In the genomic region with DNA sequence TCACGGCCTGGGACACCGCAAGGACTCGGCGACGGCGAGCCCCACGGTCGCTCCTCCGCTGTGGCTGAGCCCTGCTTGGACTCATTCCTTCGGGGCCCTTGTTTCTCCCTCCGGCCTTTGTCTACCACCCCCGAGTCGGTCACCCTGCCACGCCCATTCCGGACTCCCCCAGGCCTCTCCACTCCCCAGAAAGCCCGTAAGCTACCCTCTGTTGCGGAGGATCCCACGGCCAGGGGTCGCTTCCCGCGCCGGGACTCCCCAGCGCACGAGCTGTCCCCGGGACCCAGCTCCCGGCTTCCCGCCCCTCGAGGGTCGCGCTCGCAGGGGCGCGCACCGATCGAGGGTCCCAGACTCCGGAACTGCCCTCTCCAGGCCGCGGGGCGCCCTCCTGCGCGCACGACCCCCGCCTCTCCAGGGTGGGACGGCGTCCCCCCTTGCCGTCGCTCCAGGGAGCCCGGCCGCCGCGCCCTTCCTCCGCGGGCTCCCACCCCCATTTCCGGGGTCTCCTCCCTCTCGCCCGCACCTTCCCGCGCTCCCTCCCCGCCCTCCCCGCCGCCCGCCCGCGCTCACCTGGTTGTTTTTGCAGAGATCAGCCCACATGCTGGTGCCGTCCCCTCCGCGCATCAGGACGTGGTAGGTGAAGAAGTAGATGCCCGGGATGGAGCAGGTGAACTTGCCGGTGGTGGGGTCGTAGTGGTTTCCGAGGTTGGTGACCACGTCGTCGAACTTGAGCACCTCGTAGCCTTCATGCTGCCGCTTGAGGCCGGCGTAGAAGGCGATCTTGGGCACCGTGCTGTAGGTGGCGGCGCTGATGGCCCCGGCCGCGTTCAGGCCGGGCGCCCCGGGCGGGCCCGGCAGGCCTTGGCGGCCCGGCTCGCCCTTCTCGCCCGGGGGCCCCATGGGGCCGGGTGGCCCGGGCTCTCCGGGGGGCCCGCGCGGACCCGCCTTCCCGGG, we compare ENCODE assay signal across 8 cellular contexts. TPM values are rescaled to one million over a fixed set of nuclear protein-coding genes. Genes with fewer than 3 reads are reported as not detected.
DNase-seq lines count a peak whose midpoint lies in the region; ATAC-seq, FAIRE-seq and TF ChIP-seq lines count a peak whose summit lies in the region.

No MANE protein-coding gene starts in this region.

- peaks cover 14% of the 10 kb centered on the region for H3K36me3 Mint-ChIP-seq in CD4-positive, CD25-positive, alpha-beta regulatory T cell
- no peaks in the 10 kb centered on the region for H3K36me3 Mint-ChIP-seq in neural progenitor cell

- no peak overlapping the region for H3K4me3 ChIP-seq in CD4-positive, CD25-positive, alpha-beta regulatory T cell (ENCODE audit: low read depth, low read length)
- H3K4me3 ChIP-seq in brain microvascular endothelial cell (ENCODE audit: low read depth, low read length): peak overlapping the region; percentile 16
- peak overlapping the region; percentile 82 for H3K4me3 ChIP-seq in neural progenitor cell
- H3K4me3 ChIP-seq in OCI-LY7 (ENCODE audit: low read depth, low read length, poor library complexity, severe bottlenecking): no peak overlapping the region

- H3K27me3 ChIP-seq in CD4-positive, CD25-positive, alpha-beta regulatory T cell (ENCODE audit: control insufficient read depth, insufficient read depth, low read length): peaks cover 18% of the 10 kb centered on the region
- peaks cover 35% of the 10 kb centered on the region for H3K27me3 ChIP-seq in brain microvascular endothelial cell (replicated peaks)
- H3K27me3 ChIP-seq in neural progenitor cell: peaks cover 73% of the 10 kb centered on the region

- H2AFZ ChIP-seq in neural progenitor cell (replicated peaks) (peak overlapping the region; percentile 47), OCI-LY7 (ENCODE audit: low read length) (no peak overlapping the region)

- H3K36me3 ChIP-seq in CD4-positive, CD25-positive, alpha-beta regulatory T cell (ENCODE audit: control insufficient read depth, insufficient read depth, low read length): no peaks in the 10 kb centered on the region
- no peaks in the 10 kb centered on the region for H3K36me3 ChIP-seq in brain microvascular endothelial cell (replicated peaks)
- no peaks in the 10 kb centered on the region for H3K36me3 ChIP-seq in neural progenitor cell
- H3K36me3 ChIP-seq in OCI-LY7 (ENCODE audit: insufficient read depth, low read length): no peaks in the 10 kb centered on the region

- intact Hi-C loops in OCI-LY7 (cut with micrococcal nuclease; ENCODE audit: unreplicated experiment): no loop called here

- POLR2A ChIA-PET in OCI-LY7 (lab: Charles Lee): no interaction called here

- peaks cover 12% of the 10 kb centered on the region for H4K20me1 ChIP-seq in neural progenitor cell (ENCODE audit: low read depth)
- H4K20me1 ChIP-seq in OCI-LY7 (ENCODE audit: insufficient read depth, low read length): no peaks in the 10 kb centered on the region

- no peaks in the 10 kb centered on the region for H3K9me3 Mint-ChIP-seq in CD4-positive, CD25-positive, alpha-beta regulatory T cell
- peaks cover 1% of the 10 kb centered on the region for H3K9me3 Mint-ChIP-seq in neural progenitor cell

- H3K27ac ChIP-seq in CD4-positive, CD25-positive, alpha-beta regulatory T cell (ENCODE audit: insufficient read depth, low read length, poor library complexity, severe bottlenecking): no peak overlapping the region
- H3K27ac ChIP-seq in brain microvascular endothelial cell (no peak overlapping the region), neural progenitor cell (no peak overlapping the region), OCI-LY7 (ENCODE audit: low read depth, low read length, poor library complexity, severe bottlenecking) (no peak overlapping the region)

- no peak for FAIRE-seq in GM19239 (lab: Jason Lieb, UNC)

- no peaks in the 10 kb centered on the region for H3K9me2 ChIP-seq in OCI-LY7 (ENCODE audit: insufficient read depth, low read length)

- no peaks in the 10 kb centered on the region for H3K9me3 ChIP-seq in CD4-positive, CD25-positive, alpha-beta regulatory T cell (ENCODE audit: control insufficient read depth in 2 of 2, low read length in 2 of 2)
- no peaks in the 10 kb centered on the region for H3K9me3 ChIP-seq in neural progenitor cell (ENCODE audit: low read depth)
- H3K9me3 ChIP-seq in OCI-LY7 (ENCODE audit: low read length): no peaks in the 10 kb centered on the region

- in situ Hi-C loops in brain microvascular endothelial cell (cut with HindIII; ENCODE audit: low pct_ligation_motif_present, low sequenced_read_pairs): no loop called here

- peaks cover 48% of the 10 kb centered on the region for H3K27me3 Mint-ChIP-seq in CD4-positive, CD25-positive, alpha-beta regulatory T cell
- H3K27me3 Mint-ChIP-seq in neural progenitor cell (ENCODE audit: insufficient read depth, low read depth): peaks cover 48% of the 10 kb centered on the region

- no peak overlapping the region for H3K9ac ChIP-seq in neural progenitor cell

- H3K4me1 Mint-ChIP-seq in CD4-positive, CD25-positive, alpha-beta regulatory T cell: peaks cover 0 to 16% (median 8%) of the 10 kb centered on the region in 4 donors
- peaks cover 7% of the 10 kb centered on the region for H3K4me1 Mint-ChIP-seq in neural progenitor cell

- H3K4me1 ChIP-seq in CD4-positive, CD25-positive, alpha-beta regulatory T cell (ENCODE audit: control insufficient read depth, insufficient read depth, low read length, poor library complexity, severe bottlenecking): peaks cover 19% of the 10 kb centered on the region
- H3K4me1 ChIP-seq in neural progenitor cell: peaks cover 29% of the 10 kb centered on the region
- H3K4me1 ChIP-seq in OCI-LY7 (ENCODE audit: insufficient read depth, low read length, poor library complexity, severe bottlenecking): no peaks in the 10 kb centered on the region

- peak in 2 of 3 donors; percentile 6 to 27 for DNase-seq in CD4-positive, CD25-positive, alpha-beta regulatory T cell
- DNase-seq in GM19239 (ENCODE audit: insufficient read length, low spot score) (peak; percentile 25), brain microvascular endothelial cell (no peak), neural progenitor cell (ENCODE audit: low spot score) (peak; percentile 35), OCI-LY7 (ENCODE audit: low spot score) (no peak), NK-92 (lab: John Stamatoyannopoulos, UW; ENCODE audit: unreplicated experiment) (no peak)

- CTCF ChIA-PET in OCI-LY7 (lab: Charles Lee; ENCODE audit: unreplicated experiment): no interaction called here

- H3K79me2 ChIP-seq in neural progenitor cell (ENCODE audit: low read depth): no peaks in the 10 kb centered on the region
- H3K79me2 ChIP-seq in OCI-LY7 (ENCODE audit: insufficient read depth, low read depth, low read length): no peaks in the 10 kb centered on the region

- ATAC-seq in CD4-positive, CD25-positive, alpha-beta regulatory T cell (ENCODE audit: low read depth in 2 of 2): peak; percentile 22 to 24
- ATAC-seq in HG03175 (IDR thresholded peaks at IDR 0.05; ENCODE audit: unreplicated experiment) (peak; percentile 34), GM19328 (IDR thresholded peaks at IDR 0.05; ENCODE audit: unreplicated experiment) (no peak)

- H3K4me3 Mint-ChIP-seq in CD4-positive, CD25-positive, alpha-beta regulatory T cell: peak overlapping the region; percentile 84 to 90 (median 88)
- H3K4me3 Mint-ChIP-seq in neural progenitor cell: peak overlapping the region; percentile 86

- no peak overlapping the region for H3K27ac Mint-ChIP-seq in CD4-positive, CD25-positive, alpha-beta regulatory T cell
- no peak overlapping the region for H3K27ac Mint-ChIP-seq in neural progenitor cell

- TF ChIP-seq CTCF in brain microvascular endothelial cell (IDR thresholded peaks at IDR 0.05; ENCODE audit: low read depth, low read length, missing control alignments) (no peak), neural progenitor cell (IDR thresholded peaks at IDR 0.05) (no peak), OCI-LY7 (conservative IDR thresholded peaks at IDR 0.05; ENCODE audit: low read length) (no peak)

- no TSS peak for BruUV-seq in OCI-LY7 (replicated peaks; lab: Mats Ljungman, UMichigan)

- peak overlapping the region; percentile 94 for H3K4me2 ChIP-seq in neural progenitor cell
- H3K4me2 ChIP-seq in OCI-LY7 (ENCODE audit: low read length): no peak overlapping the region

- peaks cover 29% of the 10 kb centered on the region for H3F3A ChIP-seq in neural progenitor cell (ENCODE audit: low read depth)

RNA-seq across cellular contexts. Expression of gene C1QL3, which starts 1.5 kb away (rescaled TPM):
- not detected for total RNA-seq in CD4-positive, CD25-positive, alpha-beta regulatory T cell
- under 1 TPM; 0.23 to 0.92 (median 0.31) TPM for polyA plus RNA-seq in CD4-positive, CD25-positive, alpha-beta regulatory T cell
- 0.25 and 0.28 TPM in 2 replicates for total RNA-seq in neural progenitor cell (ENCODE audit: low replicate concordance)
- total RNA-seq in OCI-LY7 (2014; rRNA removed; shearing (Covaris generic)): not detected in 2 replicates
- total RNA-seq in OCI-LY7 (2022): not detected in 2 replicates

Comparison
In these comparisons a context has a peak if more than half of its experiments do, and no peak if none do; other contexts are left out.
1. DNase-seq: peak in CD4-positive, CD25-positive, alpha-beta regulatory T cell (2 of 3), GM19239 (single experiment) and neural progenitor cell (single experiment); none in brain microvascular endothelial cell (single experiment), OCI-LY7 (single experiment) and NK-92 (single experiment).
2. H3K4me3 ChIP-seq: peak in brain microvascular endothelial cell (single experiment) and neural progenitor cell (single experiment); none in CD4-positive, CD25-positive, alpha-beta regulatory T cell (single experiment) and OCI-LY7 (single experiment).